1 cellular context compared by ENCODE assay signal in the genomic region with DNA sequence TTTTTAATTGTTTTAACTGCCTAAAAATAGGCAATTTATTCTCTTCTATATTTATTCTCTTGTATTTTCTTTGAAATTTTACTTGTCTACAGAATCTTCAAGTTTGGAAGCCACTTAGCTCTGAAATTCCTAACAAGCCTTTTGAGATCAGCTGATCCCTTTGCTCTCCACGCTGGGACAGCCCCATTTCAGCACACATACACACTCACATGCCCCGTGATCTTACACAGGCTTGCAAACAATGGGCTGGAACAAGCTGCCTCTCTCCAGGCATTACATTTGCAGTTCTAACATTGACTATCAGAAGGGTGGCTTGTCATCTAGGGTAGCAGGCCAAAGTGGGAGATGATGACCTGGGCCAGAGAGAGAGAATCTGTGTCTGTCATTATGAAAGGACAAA.
TF ChIP-seq lines count a peak whose summit lies in the region.

No MANE protein-coding gene starts in this region.

TF ChIP-seq in IMR-90, 13 proteins besides CTCF, POLR2A, EP300 and RAD21 (continued from another document):
- TF ChIP-seq, protein P1, sequence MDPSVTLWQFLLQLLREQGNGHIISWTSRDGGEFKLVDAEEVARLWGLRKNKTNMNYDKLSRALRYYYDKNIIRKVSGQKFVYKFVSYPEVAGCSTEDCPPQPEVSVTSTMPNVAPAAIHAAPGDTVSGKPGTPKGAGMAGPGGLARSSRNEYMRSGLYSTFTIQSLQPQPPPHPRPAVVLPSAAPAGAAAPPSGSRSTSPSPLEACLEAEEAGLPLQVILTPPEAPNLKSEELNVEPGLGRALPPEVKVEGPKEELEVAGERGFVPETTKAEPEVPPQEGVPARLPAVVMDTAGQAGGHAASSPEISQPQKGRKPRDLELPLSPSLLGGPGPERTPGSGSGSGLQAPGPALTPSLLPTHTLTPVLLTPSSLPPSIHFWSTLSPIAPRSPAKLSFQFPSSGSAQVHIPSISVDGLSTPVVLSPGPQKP (IDR thresholded peaks at IDR 0.05; ENCODE audit: borderline replicate concordance, low read depth, low read length): no peak
- TF ChIP-seq MAFK (IDR thresholded peaks at IDR 0.05; ENCODE audit: low read depth, low read length) (no peak), USF2 (IDR thresholded peaks at IDR 0.05; ENCODE audit: low read depth, low read length) (no peak), NFE2L2 (IDR thresholded peaks at IDR 0.05; ENCODE audit: low read depth, low read length) (no peak), RFX5 (IDR thresholded peaks at IDR 0.05; ENCODE audit: low read depth, low read length) (no peak), BHLHE40 (IDR thresholded peaks at IDR 0.05; ENCODE audit: low read depth, low read length) (no peak)
